In the genomic region with DNA sequence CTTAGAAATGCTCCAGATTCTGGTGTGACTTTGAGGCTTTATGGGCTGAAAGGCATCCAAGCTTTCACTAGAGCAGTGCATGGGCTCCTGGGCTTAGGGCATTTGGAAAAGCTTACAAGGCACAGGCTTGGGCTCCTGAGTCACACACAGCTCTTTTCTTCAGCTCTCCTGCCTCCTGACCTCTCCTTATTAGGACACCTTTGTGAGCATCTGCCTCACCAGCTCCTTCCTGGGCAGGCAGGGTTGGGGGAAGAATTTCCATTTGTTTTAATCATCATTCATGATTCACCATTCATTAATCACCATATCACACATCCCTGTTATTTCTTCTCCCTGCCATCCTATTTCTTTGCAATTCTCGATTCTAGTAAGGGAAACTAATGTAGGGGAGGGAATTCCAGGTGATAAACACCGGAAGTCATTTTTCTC, we compare ENCODE assay signal across 10 cellular contexts. TPM values are rescaled to one million over a fixed set of nuclear protein-coding genes. Genes with fewer than 3 reads are reported as not detected.
DNase-seq lines count a peak whose midpoint lies in the region; ATAC-seq, FAIRE-seq and TF ChIP-seq lines count a peak whose summit lies in the region.
"Had no signal": no experiment of that assay in that cellular context is flagged by ENCODE, and none has a peak within 500 bp of the region (broad histone marks: within the 10 kb centered on the region; RNA-seq: fewer than 3 reads in every experiment).

No MANE protein-coding gene starts in this region.

- FAIRE-seq in bronchial epithelial cell (lab: Jason Lieb, UNC) = peak; percentile 99

- no peaks in the 10 kb centered on the region for H3K36me3 ChIP-seq in HUES6 (ENCODE audit: control insufficient read depth, insufficient read depth, low read length)
- H3K36me3 ChIP-seq in bronchial epithelial cell (ENCODE audit: control insufficient read depth, insufficient read depth, low read length) = peaks cover 1% of the 10 kb centered on the region
- peaks cover 0 to 4% of the 10 kb centered on the region in 2 donors for H3K36me3 ChIP-seq in mucosa of rectum (ENCODE audit: control insufficient read depth in 2 of 2, insufficient read depth in 2 of 2, low read length in 2 of 2)

- H3K4me1 ChIP-seq in HUES6 (ENCODE audit: control insufficient read depth, insufficient read depth, low read length) (peaks cover 11% of the 10 kb centered on the region), mucosa of rectum (ENCODE audit: control insufficient read depth in 2 of 2, insufficient read depth in 2 of 2, low read length in 2 of 2) (peaks cover 61 to 69% of the 10 kb centered on the region in 2 donors)

- DNase-seq in AG10803 (ENCODE audit: low read depth) (peak; percentile 93), bronchial epithelial cell (ENCODE audit: low read depth) (peak; percentile 99), 8988T (no peak), NCI-H748 (lab: John Stamatoyannopoulos, UW; ENCODE audit: unreplicated experiment) (no peak), NCI-H146 (lab: John Stamatoyannopoulos, UW) (no peak)
- DNase-seq: activated B cell treated with CpG ODN at 0.5 μM for 24 hours, NCI-H446 treated with DMSO at 0.1 percent for 48 hours had no signal

- H3K9ac ChIP-seq in HUES6 (ENCODE audit: low read length) (no peak overlapping the region), mucosa of rectum (ENCODE audit: low read depth in 1 of 2, low read length in 2 of 2) (peak overlapping the region in 1 of 2 donors; percentile 38)

- no peak for TF ChIP-seq CTCF in AG10803 (conservative IDR thresholded peaks at IDR 0.05; ENCODE audit: low read length)
- TF ChIP-seq CTCF in bronchial epithelial cell (IDR thresholded peaks at IDR 0.05; ENCODE audit: insufficient read depth, low read length, severe bottlenecking) = no peak

- H3K4me3 ChIP-seq in AG10803 (ENCODE audit: low read length) (no peak overlapping the region), HUES6 (ENCODE audit: low read depth, low read length) (no peak overlapping the region), bronchial epithelial cell (ENCODE audit: low read depth, low read length) (no peak overlapping the region), mucosa of rectum (ENCODE audit: low read length in 2 of 2) (no peak overlapping the region)

- H3K27me3 ChIP-seq in HUES6 (ENCODE audit: control insufficient read depth, insufficient read depth, low read length) (no peaks in the 10 kb centered on the region), bronchial epithelial cell (ENCODE audit: control insufficient read depth, insufficient read depth, low read length) (no peaks in the 10 kb centered on the region), mucosa of rectum (ENCODE audit: control insufficient read depth in 2 of 2, insufficient read depth in 2 of 2, low read length in 2 of 2) (no peaks in the 10 kb centered on the region)

- no peak for ATAC-seq in GM18907 (IDR thresholded peaks at IDR 0.05; ENCODE audit: unreplicated experiment)

- H3K9me3 ChIP-seq in HUES6 (ENCODE audit: control insufficient read depth, insufficient read depth, low read depth, low read length) = no peaks in the 10 kb centered on the region
- no peaks in the 10 kb centered on the region for H3K9me3 ChIP-seq in mucosa of rectum (ENCODE audit: control insufficient read depth in 2 of 2, low read length in 2 of 2)

- peak overlapping the region; percentile 21; the same call in 1 of the 2 replicates for H3K27ac ChIP-seq in HUES6 (ENCODE audit: low read depth, low read length)
- H3K27ac ChIP-seq in mucosa of rectum (ENCODE audit: low read depth in 2 of 2, low read length in 2 of 2) = peak overlapping the region; percentile 76 to 81

RNA-seq across cellular contexts. Expression of a gene that starts 22.3 kb away (rescaled TPM):
- 41.3 and 64.9 TPM in 2 replicates for total RNA-seq in bronchial epithelial cell
- total RNA-seq: activated B cell treated with CpG ODN at 0.5 μM for 24 hours had no signal

Comparison
In these comparisons a context has a peak if more than half of its experiments do, and no peak if none do; other contexts are left out.
1. DNase-seq: peak in AG10803 (single experiment) and bronchial epithelial cell (single experiment); none in 8988T (single experiment), NCI-H748 (single experiment) and NCI-H146 (single experiment).